In the genomic region with DNA sequence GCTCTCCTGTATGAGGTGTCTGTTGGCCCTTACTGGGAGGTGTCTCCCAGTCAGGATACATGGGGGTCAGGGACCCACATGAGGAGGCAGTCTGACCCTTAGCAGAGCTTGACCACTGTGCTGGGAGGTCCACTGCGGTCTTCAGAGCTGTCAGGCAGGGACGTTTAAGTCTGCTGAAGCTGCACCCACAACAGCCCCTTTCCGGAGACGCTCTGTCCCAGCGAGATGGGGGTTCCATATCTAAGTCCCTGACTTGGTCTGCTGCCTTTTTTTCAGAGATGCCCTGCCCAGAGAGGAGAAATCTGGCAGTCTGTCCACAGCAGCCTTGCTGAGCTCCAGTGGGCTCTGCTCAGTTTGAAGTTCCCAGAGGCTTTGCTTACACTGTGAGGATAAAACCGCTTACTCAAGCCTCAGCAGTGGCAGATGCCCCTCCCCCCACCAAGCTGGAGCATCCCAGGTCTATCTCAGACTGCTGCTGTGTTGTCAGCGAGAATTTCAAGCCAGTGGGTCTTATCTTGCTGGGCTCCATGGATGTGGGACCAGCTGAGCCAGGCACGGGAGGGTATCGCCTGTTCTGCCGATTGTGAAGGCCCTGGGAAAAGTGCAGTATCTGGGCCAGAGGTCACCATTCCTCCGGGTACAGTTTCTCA, we compare ENCODE assay signal across 29 cellular contexts.
"Had no signal": no experiment of that assay in that cellular context is flagged by ENCODE, and none has a peak within 500 bp of the region (broad histone marks: within the 10 kb centered on the region; RNA-seq: fewer than 3 reads in every experiment).

No MANE protein-coding gene starts in this region.

- H3K4me3 Mint-ChIP-seq: activated naive CD4-positive, alpha-beta T cell treated with anti-CD3 and anti-CD28 coated beads for 36 hours; activated naive CD8-positive, alpha-beta T cell treated with anti-CD3 and anti-CD28 coated beads for 36 hours; activated T-cell treated with anti-CD3 and anti-CD28 coated beads, Interleukin-2, amount 50 U/mL, for 72 hours; brain; natural killer cell treated with Interleukin-12 subunit alpha and Interleukin-12 subunit beta and Interleukin-15 and Interleukin-18, amount 100 ng/mL, for 72 hours; T-helper 2 cell treated with Interferon-gamma antibody and Interleukin-4, amounts not matched to agents 5 μg/mL and 100 μg/mL, for 36 hours had no signal

- H3K4me3 ChIP-seq: adrenal gland, ascending aorta, esophagus muscularis mucosa, left lung, lower lobe of right lung, mucosa of descending colon, ovary, right lobe of liver, thoracic aorta, upper lobe of left lung, vagina had no signal

- ATAC-seq: activated T-cell treated with anti-CD3 and anti-CD28 coated beads, Interleukin-2, amount 50 U/mL, for 72 hours; left lung; lower lobe of right lung; mucosa of descending colon; natural killer cell treated with Interleukin-12 subunit alpha and Interleukin-12 subunit beta and Interleukin-15 and Interleukin-18, amount 100 ng/mL, for 72 hours; right lobe of liver; stimulated activated naive CD8-positive, alpha-beta T cell treated with anti-CD3 and anti-CD28 coated beads, Interleukin-15, Interleukin-2, amounts not matched to agents 100 U/mL and 50 U/mL, for 24 hours had no signal

- H3K27me3 Mint-ChIP-seq: progenitor cell of endocrine pancreas had no signal

- H3K27ac Mint-ChIP-seq: activated naive CD4-positive, alpha-beta T cell treated with anti-CD3 and anti-CD28 coated beads for 36 hours; activated naive CD8-positive, alpha-beta T cell treated with anti-CD3 and anti-CD28 coated beads for 36 hours; activated T-cell treated with anti-CD3 and anti-CD28 coated beads, Interleukin-2, amount 50 U/mL, for 72 hours; brain; progenitor cell of endocrine pancreas; T-helper 2 cell treated with Interferon-gamma antibody and Interleukin-4, amounts not matched to agents 5 μg/mL and 100 μg/mL, for 36 hours had no signal

- DNase-seq: activated CD4-positive, alpha-beta T cell treated with anti-CD3 and anti-CD28 coated beads for 4 hours; activated CD4-positive, alpha-beta T cell treated with anti-CD3 and anti-CD28 coated beads, Interleukin-2, amount 50 U/mL, for 4 hours; activated effector memory CD4-positive, alpha-beta T cell treated with Interleukin-2 at 50 U/mL for 16 hours; activated naive CD4-positive, alpha-beta T cell treated with anti-CD3 and anti-CD28 coated beads for 36 hours; activated naive CD8-positive, alpha-beta T cell treated with anti-CD3 and anti-CD28 coated beads for 36 hours; activated T-cell treated with anti-CD3 and anti-CD28 coated beads for 4 hours; activated T-cell treated with anti-CD3 and anti-CD28 coated beads, Interleukin-2, amount 50 U/mL, for 72 hours; adrenal gland; cortex of kidney; foreskin melanocyte; hippocampal formation; left lung; lower lobe of right lung; mesenchymal stem cell; mucosa of descending colon; ovary; right lobe of liver; stimulated activated CD4-positive, alpha-beta T cell treated with anti-CD3 and anti-CD28 coated beads, Interleukin-2, amount 100 ng/mL, for 48 hours; stimulated activated naive CD8-positive, alpha-beta T cell treated with anti-CD3 and anti-CD28 coated beads, Interleukin-15, Interleukin-2, amounts not matched to agents 100 U/mL and 50 U/mL, for 24 hours; T-helper 1 cell had no signal

- H3K4me1 ChIP-seq: adrenal gland, ascending aorta, esophagus muscularis mucosa, left lung, lower lobe of right lung, right lobe of liver, upper lobe of left lung, vagina had no signal

- H3K36me3 ChIP-seq: adrenal gland, ascending aorta, esophagus muscularis mucosa, left lung, lower lobe of right lung, ovary, right lobe of liver, thoracic aorta, upper lobe of left lung, vagina had no signal

- H3K36me3 Mint-ChIP-seq: activated naive CD8-positive, alpha-beta T cell treated with anti-CD3 and anti-CD28 coated beads for 36 hours; brain had no signal

- H3K4me1 Mint-ChIP-seq: brain had no signal

- H3K27me3 ChIP-seq: adrenal gland, ascending aorta, esophagus muscularis mucosa, left lung, ovary, right lobe of liver, upper lobe of left lung, vagina had no signal

- H3K9me3 ChIP-seq: adrenal gland, ascending aorta, esophagus muscularis mucosa, left lung, lower lobe of right lung, mucosa of descending colon, ovary, right lobe of liver, thoracic aorta, upper lobe of left lung, vagina had no signal

- H3K9me3 Mint-ChIP-seq: activated naive CD8-positive, alpha-beta T cell treated with anti-CD3 and anti-CD28 coated beads for 36 hours; T-helper 2 cell treated with Interferon-gamma antibody and Interleukin-4, amounts not matched to agents 5 μg/mL and 100 μg/mL, for 36 hours had no signal

- H3K27ac ChIP-seq: adrenal gland, ascending aorta, esophagus muscularis mucosa, left lung, lower lobe of right lung, ovary, right lobe of liver, thoracic aorta, upper lobe of left lung, vagina had no signal
